19 cellular contexts compared by ENCODE assay signal in the genomic region with DNA sequence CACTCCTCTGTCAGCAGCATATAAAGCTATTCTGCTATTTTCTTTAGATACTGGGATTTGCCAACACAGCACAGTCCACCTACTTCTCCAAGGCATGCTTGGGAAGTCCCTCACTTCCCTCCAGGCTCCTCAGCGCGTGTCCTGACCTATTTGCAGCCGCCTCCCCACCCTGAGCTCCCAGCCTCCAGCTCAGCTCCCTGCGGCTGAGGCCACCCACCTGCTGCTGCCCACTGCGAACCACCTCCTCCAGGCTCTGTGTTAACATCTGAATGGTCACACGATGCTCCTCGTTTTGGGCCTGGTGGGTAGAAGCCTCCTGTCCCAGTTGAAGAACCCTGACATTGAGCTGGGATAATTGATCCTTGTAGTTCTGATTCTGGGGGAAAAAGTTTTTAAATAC.
"Had no signal": no experiment of that assay in that cellular context is flagged by ENCODE, and none has a peak within 500 bp of the region (broad histone marks: within the 10 kb centered on the region; RNA-seq: fewer than 3 reads in every experiment).

No MANE protein-coding gene starts in this region.

- H3K27me3 ChIP-seq: thyroid gland, upper lobe of right lung had no signal

- ATAC-seq: activated naive CD8-positive, alpha-beta T cell treated with anti-CD3 and anti-CD28 coated beads, Interleukin-2, amount 50 U/mL, for 24 hours; esophagus mucosa; natural killer cell treated with Interleukin-12 subunit alpha and Interleukin-12 subunit beta and Interleukin-15 and Interleukin-18, amount 100 ng/mL, for 72 hours; upper lobe of right lung had no signal

- H3K4me3 ChIP-seq: thyroid gland, upper lobe of right lung had no signal

- DNase-seq: activated B cell treated with CpG ODN at 0.5 μM for 24 hours; activated CD4-positive, alpha-beta memory T cell treated with anti-CD3 and anti-CD28 coated beads for 36 hours; activated CD4-positive, alpha-beta T cell treated with anti-CD3 and anti-CD28 coated beads for 4 hours; activated gamma-delta T cell; activated naive CD4-positive, alpha-beta T cell treated with anti-CD3 and anti-CD28 coated beads, Interleukin-2, amount 50 U/mL, for 16 hours; activated naive CD8-positive, alpha-beta T cell treated with anti-CD3 and anti-CD28 coated beads, Interleukin-2, amount 50 U/mL, for 24 hours; activated T-cell treated with anti-CD3 and anti-CD28 coated beads for 4 hours; dermis blood vessel endothelial cell; effector CD8-positive, alpha-beta T cell; foreskin melanocyte; hypothalamus; left ventricle myocardium superior; stimulated activated CD4-positive, alpha-beta T cell treated with anti-CD3 and anti-CD28 coated beads, Interleukin-4, amount 100 ng/mL, for 24 hours; substantia nigra; T1000; thyroid gland; upper lobe of right lung had no signal

- H3K4me1 ChIP-seq: thyroid gland, upper lobe of right lung had no signal

- H3K9me3 ChIP-seq: thyroid gland, upper lobe of right lung had no signal

- H3K27ac ChIP-seq: thyroid gland, upper lobe of right lung had no signal
